8 cellular contexts compared by ENCODE assay signal in the genomic region with DNA sequence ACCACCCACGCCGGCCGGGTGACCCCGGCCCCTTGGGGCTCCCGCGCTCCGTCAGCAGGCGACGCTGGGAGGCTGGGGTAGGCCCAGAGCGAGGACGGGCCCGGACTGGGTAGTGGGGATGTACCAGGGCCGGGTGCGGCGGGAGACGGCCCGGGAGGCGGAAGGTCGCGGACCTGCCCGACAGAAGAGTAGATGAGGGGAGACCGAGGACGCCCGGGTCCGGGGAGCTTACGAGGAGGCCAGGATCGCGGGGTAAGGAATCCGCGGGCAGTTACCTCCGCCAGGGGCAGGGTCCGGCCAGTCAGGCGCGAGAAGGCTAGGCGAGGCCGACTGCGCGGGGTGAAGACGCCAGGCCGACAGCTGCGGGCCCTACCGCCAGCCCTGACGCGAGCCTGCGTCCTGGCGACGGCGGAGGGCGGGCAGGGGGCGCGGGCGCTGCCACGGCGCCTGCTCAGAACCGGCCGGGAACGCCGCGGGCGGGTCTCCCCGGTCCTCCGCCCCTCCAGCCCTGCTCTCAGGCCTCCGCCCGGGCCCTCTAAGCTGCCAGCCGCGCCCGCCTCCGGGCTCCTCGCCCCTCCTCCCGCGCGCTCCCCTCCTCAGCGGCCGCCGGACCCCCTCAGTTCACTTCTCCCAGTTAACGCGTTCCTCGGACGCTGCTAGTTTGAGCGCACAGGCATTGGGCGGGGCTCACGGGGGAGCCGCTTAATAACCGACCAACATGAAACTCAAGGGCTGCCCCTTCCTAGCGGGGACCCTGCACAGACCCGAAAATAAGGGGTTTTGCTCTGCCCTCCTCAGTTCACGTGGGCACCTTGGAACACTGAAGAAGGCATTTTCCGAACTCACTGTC. TPM values are rescaled to one million over a fixed set of nuclear protein-coding genes. Genes with fewer than 3 reads are reported as not detected.
DNase-seq lines count a peak whose midpoint lies in the region; ATAC-seq and TF ChIP-seq lines count a peak whose summit lies in the region.

CPLANE1 (minus strand) TSS at position 407 of the 850 bp plus-strand sequence. CDS start 1,678 bp downstream, outside the sequence.

- WGBS in adrenal gland, 4 donors = 0 to 2% (median 1%) methylated on average over 22 to 84 of the region's 88 CpGs
- 1% methylated on average over 68 to 87 of the region's 88 CpGs for WGBS in heart right ventricle, 2 donors
- under 1% methylated on average over 88 of the region's 88 CpGs for WGBS in urinary bladder

- POLR2A ChIA-PET in HCT116 (lab: Charles Lee) = interaction anchor here (1.2 kb wide), 1 partner anchor 177 kb away, joined by 3 read pairs; no protein-coding TSS in a partner anchor

- no peaks in the 10 kb centered on the region for H3K9me3 ChIP-seq in HCT116 (ENCODE audit: control insufficient read depth in 1 of 2, insufficient read depth in 1 of 2, low read depth in 1 of 2, low read length in 2 of 2)
- no peaks in the 10 kb centered on the region for H3K9me3 ChIP-seq in adrenal gland (replicated peaks in 1 of 3)
- peaks cover 0 to 6% (median 0%) of the 10 kb centered on the region in 11 donors for H3K9me3 ChIP-seq in heart right ventricle

- BruUV-seq in HCT116 (replicated peaks; lab: Mats Ljungman, UMichigan) = no TSS peak

- H3K27me3 ChIP-seq in HCT116 (ENCODE audit: insufficient read depth, low read length) = no peaks in the 10 kb centered on the region
- no peaks in the 10 kb centered on the region for H3K27me3 ChIP-seq in adrenal gland
- H3K27me3 ChIP-seq in heart right ventricle = no peaks in the 10 kb centered on the region

- no peaks in the 10 kb centered on the region for H3K4me1 Mint-ChIP-seq in progenitor cell of endocrine pancreas (ENCODE audit: low read depth)

- peak within 1 kb of the TSS; percentile 81 for H3K4me3 Mint-ChIP-seq in progenitor cell of endocrine pancreas (ENCODE audit: low read depth)

- H3K4me3 ChIP-seq in GM08714 (ENCODE audit: low read length) (peak within 1 kb of the TSS; percentile 92), HCT116 (replicated peaks in 1 of 2; ENCODE audit: low read depth in 1 of 2, low read length in 2 of 2) (peak within 1 kb of the TSS; percentile 73 to 76), adrenal gland (peak within 1 kb of the TSS; percentile 53 to 74 (median 62)), heart right ventricle (peak within 1 kb of the TSS; percentile 71 to 97 (median 87)), urinary bladder (ENCODE audit: low read depth, low read length) (peak within 1 kb of the TSS; percentile 61)

- H3K36me3 Mint-ChIP-seq in progenitor cell of endocrine pancreas (ENCODE audit: insufficient read depth) = peaks cover 2% of the 10 kb centered on the region

- H2AFZ ChIP-seq in HCT116 (ENCODE audit: low read depth, low read length, poor library complexity, severe bottlenecking) = peak within 1 kb of the TSS; percentile 44

- H3K4me1 ChIP-seq in HCT116 (ENCODE audit: control insufficient read depth in 1 of 2, insufficient read depth in 2 of 2, low read length in 2 of 2) = peaks cover 4 to 13% of the 10 kb centered on the region in 2 experiments; a peak in 2 of 4 replicates
- peaks cover 11 to 26% of the 10 kb centered on the region in 2 donors for H3K4me1 ChIP-seq in adrenal gland (replicated peaks in 1 of 2)
- H3K4me1 ChIP-seq in heart right ventricle = peaks cover 3 to 41% (median 23%) of the 10 kb centered on the region in 9 donors
- H3K4me1 ChIP-seq in urinary bladder (ENCODE audit: insufficient read depth) = no peaks in the 10 kb centered on the region

- H3K27ac Mint-ChIP-seq in progenitor cell of endocrine pancreas = peak within 1 kb of the TSS; percentile 97

- intact Hi-C loops in HCT116 (cut with micrococcal nuclease) = no loop called here
- intact Hi-C loops in adrenal gland (cut with DNase I) = no loop called here
- intact Hi-C loops in heart right ventricle (cut with DNase I) = no loop called here

- H3K4me2 ChIP-seq in HCT116 (ENCODE audit: low read length) = peak within 1 kb of the TSS; percentile 76

- H3K79me2 ChIP-seq in HCT116 (ENCODE audit: insufficient read depth, low read length) = no peaks in the 10 kb centered on the region

- no peaks in the 10 kb centered on the region for H4K20me1 ChIP-seq in HCT116 (ENCODE audit: insufficient read depth)

- H3K27me3 Mint-ChIP-seq in progenitor cell of endocrine pancreas = no peaks in the 10 kb centered on the region

- no peaks in the 10 kb centered on the region for H3K9me2 ChIP-seq in HCT116 (ENCODE audit: insufficient read depth)

- DNase-seq in HCT116 (ENCODE audit: low read depth, low spot score) (no peak), MV-4-11 (lab: John Stamatoyannopoulos, UW) (peak; percentile 44), SW 1271 (lab: John Stamatoyannopoulos, UW) (peak; percentile 29 to 74), adrenal gland (peak; percentile 75 to 86 (median 81)), heart right ventricle (peak; percentile 77 to 86), progenitor cell of endocrine pancreas (ENCODE audit: low spot score, unreplicated experiment) (peak; percentile 76)

- ATAC-seq in HCT116 (peak; percentile 89), heart right ventricle (peak; percentile 96 to 99 (median 97))

- no peak for TF ChIP-seq RAD21 in HCT116 (IDR thresholded peaks at IDR 0.05; ENCODE audit: low read depth)

- TF ChIP-seq POLR2A in HCT116 (IDR thresholded peaks at IDR 0.05; ENCODE audit: borderline replicate concordance, extremely low read depth, insufficient read depth, insufficient read length) = peak; percentile 53
- peak; percentile 83 to 89 for TF ChIP-seq POLR2A in adrenal gland (IDR thresholded peaks at IDR 0.05)

- H3K9me3 Mint-ChIP-seq in progenitor cell of endocrine pancreas (ENCODE audit: low read depth) = no peaks in the 10 kb centered on the region

- RAD21 ChIA-PET in HCT116 (lab: Charles Lee; ENCODE audit: low non-redundant PET in 1 of 2, low total read pairs in 2 of 2, uncharacterized antibody in 2 of 2, unreplicated experiment in 2 of 2) = no interaction called here

- CTCF ChIA-PET in HCT116 (lab: Charles Lee) = no interaction called here

- H3K36me3 ChIP-seq in HCT116 (ENCODE audit: control insufficient read depth in 1 of 2, insufficient read depth in 2 of 2, low read length in 2 of 2) (no peaks in the 10 kb centered on the region), adrenal gland (replicated peaks in 1 of 2) (no peaks in the 10 kb centered on the region), heart right ventricle (peaks cover 0 to 11% (median 0%) of the 10 kb centered on the region in 9 donors), urinary bladder (ENCODE audit: insufficient read depth) (no peaks in the 10 kb centered on the region)

- H3K27ac ChIP-seq in HCT116 (ENCODE audit: low read depth, low read length) (peak within 1 kb of the TSS; percentile 86), adrenal gland (peak within 1 kb of the TSS; percentile 63 to 94 (median 90)), heart right ventricle (peak within 1 kb of the TSS; percentile 81 to 98 (median 94)), urinary bladder (ENCODE audit: low read depth) (peak within 1 kb of the TSS; percentile 60)

- peak within 1 kb of the TSS; percentile 78 for H3K9ac ChIP-seq in HCT116 (ENCODE audit: low read length)

- 0 out of 6 replicates have a peak, but pooled peaks of 1 of the 3 experiments have one; percentile 10 for TF ChIP-seq CTCF in HCT116 (IDR thresholded peaks at IDR 0.05 in 2 of 3, conservative IDR thresholded peaks at IDR 0.05 in 1 of 3; ENCODE audit: borderline replicate concordance in 1 of 3, insufficient read depth in 1 of 3, low read depth in 2 of 3, low read length in 2 of 3)
- TF ChIP-seq CTCF in adrenal gland (IDR thresholded peaks at IDR 0.05) = peak in 2 of 6 experiments; percentile 1 to 14
- TF ChIP-seq CTCF in heart right ventricle (IDR thresholded peaks at IDR 0.05) = peak in 3 of 9 donors; percentile 13 to 36 (median 24)
- peak; percentile 29 for TF ChIP-seq CTCF in progenitor cell of endocrine pancreas (IDR thresholded peaks at IDR 0.05; ENCODE audit: unreplicated experiment)

TF ChIP-seq in HCT116, 20 proteins besides CTCF, POLR2A, EP300 and RAD21:
- TF ChIP-seq TCF7L2 (IDR thresholded peaks at IDR 0.05; ENCODE audit: borderline replicate concordance, extremely low read depth, insufficient read depth, insufficient read length) (peak; percentile 7), MAX (IDR thresholded peaks at IDR 0.05) (peak; percentile 8; the same call in 1 of the 2 replicates), POLR2AphosphoS5 (IDR thresholded peaks at IDR 0.05; ENCODE audit: low read depth, low read length) (peak; percentile 89), ATF3 (IDR thresholded peaks at IDR 0.05) (no peak), EGR1 (IDR thresholded peaks at IDR 0.05; ENCODE audit: low read depth) (peak; percentile 50; the same call in 1 of the 2 replicates), SIN3A (IDR thresholded peaks at IDR 0.05; ENCODE audit: low read depth) (peak; percentile 16; the same call in 1 of the 2 replicates), ZFX (IDR thresholded peaks at IDR 0.05) (peak; percentile 97), SRF (IDR thresholded peaks at IDR 0.05; ENCODE audit: low read depth) (no peak)

RNA-seq across cellular contexts. Expression of gene CPLANE1, which starts in this region (rescaled TPM):
- total RNA-seq in HCT116 (2021; ENCODE audit: unreplicated experiment) (3.5 TPM), adrenal gland (10 to 100 TPM in 6 of 8 donors, 1 to 10 TPM in 2; 7.4 to 29.7 (median 14.4) TPM), heart right ventricle (10 to 100 TPM in 4 of 10 donors, 1 to 10 TPM in 6; 7.7 to 13.5 (median 9.7) TPM), progenitor cell of endocrine pancreas (29.4 and 31.2 TPM in 2 replicates), urinary bladder (89.6 TPM)
- 1.0 and 1.3 TPM in 2 replicates for polyA plus RNA-seq in HCT116 (2012)
- polyA plus RNA-seq in adrenal gland (10 to 100 TPM in 2 of 3 donors, 1 to 10 TPM in 1; 3.8 to 11.9 (median 10.4) TPM), heart right ventricle (1 to 10 TPM; 1.4 to 5.0 TPM), urinary bladder (5.3 TPM)
